Comparison of ENCODE assay signal across 9 cellular contexts in the genomic region with DNA sequence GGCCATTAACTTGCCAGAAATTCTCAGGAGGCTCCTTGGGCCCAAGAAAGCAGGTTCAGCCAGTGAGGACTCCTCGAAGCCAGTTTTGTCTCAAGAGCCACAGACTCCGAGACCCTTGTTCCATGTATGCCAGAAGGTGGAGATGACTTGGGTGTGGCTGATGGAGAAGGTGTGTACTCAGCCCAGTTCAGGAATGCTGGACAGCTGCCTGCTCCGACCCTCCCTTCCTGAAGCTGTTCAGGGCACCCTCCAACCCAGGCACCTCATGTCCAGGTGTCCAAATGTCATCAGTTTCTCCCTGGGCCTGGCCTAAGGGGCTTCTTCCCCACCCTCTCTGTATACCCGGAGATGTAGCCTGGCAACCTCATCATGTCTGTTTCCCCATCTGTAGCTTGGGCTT. TPM values are rescaled to one million over a fixed set of nuclear protein-coding genes. Genes with fewer than 3 reads are reported as not detected.
"Had no signal": no experiment of that assay in that cellular context is flagged by ENCODE, and none has a peak within 500 bp of the region (broad histone marks: within the 10 kb centered on the region; RNA-seq: fewer than 3 reads in every experiment).

No MANE protein-coding gene starts in this region.

- H3K36me3 Mint-ChIP-seq: IgD-negative memory B cell had no signal

- H3K36me3 ChIP-seq: HAP-1 had no signal

- H3K9me3 ChIP-seq: HAP-1 had no signal

- H3K9ac ChIP-seq: GM23248 had no signal

- H3K4me3 ChIP-seq: GM23248, HAP-1 had no signal

- H3K4me3 Mint-ChIP-seq: HFFc6, IgD-negative memory B cell had no signal

- DNase-seq: GM23248, GOT3, H7, HFFc6, KBM-7 had no signal

- H3K4me1 Mint-ChIP-seq: IgD-negative memory B cell had no signal

- H3K4me1 ChIP-seq: HAP-1 had no signal

- H3K27ac Mint-ChIP-seq: HFFc6, IgD-negative memory B cell had no signal

- H3K9me3 Mint-ChIP-seq: HFFc6, IgD-negative memory B cell had no signal

- ATAC-seq: HepG2 had no signal

- H2AFZ ChIP-seq: GM23248 had no signal

- H3K27ac ChIP-seq: GM23248 had no signal

RNA-seq across cellular contexts. Expression of a gene that starts 40.2 kb away (rescaled TPM):
- total RNA-seq: HepG2, HT-29 had no signal
- polyA plus RNA-seq: HepG2 had no signal
